In the genomic region with DNA sequence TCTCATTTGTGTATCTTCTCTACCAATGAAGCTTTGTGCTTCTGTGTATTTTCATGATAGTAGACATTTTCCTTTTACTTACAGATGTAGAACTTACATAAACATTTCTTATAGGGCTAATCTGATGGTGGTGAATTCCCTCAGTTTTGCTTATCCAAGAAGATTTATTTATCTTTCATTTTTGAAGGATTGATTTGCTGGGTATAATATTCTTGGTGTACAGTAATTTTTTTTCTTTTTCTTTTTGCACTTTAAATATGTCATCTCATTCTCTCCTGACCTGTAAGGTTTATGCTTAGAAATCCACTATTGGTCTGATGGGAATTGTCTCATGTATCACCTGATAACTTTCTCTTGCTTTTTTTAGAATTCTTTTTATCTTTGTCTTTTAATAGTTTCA, we compare ENCODE assay signal across 26 cellular contexts.
"Had no signal": no experiment of that assay in that cellular context is flagged by ENCODE, and none has a peak within 500 bp of the region (broad histone marks: within the 10 kb centered on the region; RNA-seq: fewer than 3 reads in every experiment).

No MANE protein-coding gene starts in this region.

- H3K36me3 ChIP-seq: colonic mucosa, esophagus muscularis mucosa, esophagus squamous epithelium, gastrocnemius medialis, gastroesophageal sphincter, heart left ventricle, heart right ventricle had no signal

- H3K4me3 ChIP-seq: colonic mucosa, coronary artery, dorsolateral prefrontal cortex, esophagus muscularis mucosa, esophagus squamous epithelium, gastrocnemius medialis, gastroesophageal sphincter, heart left ventricle, heart right ventricle had no signal

- H3K27ac ChIP-seq: colonic mucosa, coronary artery, dorsolateral prefrontal cortex, epithelial cell of prostate, esophagus muscularis mucosa, esophagus squamous epithelium, foreskin keratinocyte, gastrocnemius medialis, gastroesophageal sphincter, heart left ventricle, heart right ventricle had no signal

- H3K4me1 ChIP-seq: colonic mucosa, esophagus muscularis mucosa, esophagus squamous epithelium, foreskin keratinocyte, gastrocnemius medialis, gastroesophageal sphincter, heart left ventricle, heart right ventricle had no signal

- H3K9me3 ChIP-seq: colonic mucosa, esophagus squamous epithelium, gastrocnemius medialis had no signal

- FAIRE-seq: colon, endometrium, endothelial cell of umbilical vein had no signal

- DNase-seq: colonic mucosa; cortex of kidney; dermis blood vessel endothelial cell; dorsolateral prefrontal cortex; effector CD4-positive, alpha-beta T cell; effector CD8-positive, alpha-beta T cell; effector memory CD4-positive, alpha-beta T cell; effector memory CD8-positive, alpha-beta T cell; endodermal cell; erythroblast; esophagus squamous epithelium; foreskin fibroblast; foreskin keratinocyte; foreskin melanocyte; gastrocnemius medialis; glutamatergic neuron; head of caudate nucleus; heart left ventricle; heart right ventricle had no signal
